ENCODE assay signal across 1 cellular context in genomic region chr7:25944777-25945176, GRCh38.
TF ChIP-seq lines count a peak whose summit lies in the region.

No MANE protein-coding gene starts in this region.

TF ChIP-seq in HEK293, 187 proteins besides CTCF, POLR2A, EP300 and RAD21 (continued from another document):
- TF ChIP-seq HOXD13 (CRISPR knock-in tag; IDR thresholded peaks at IDR 0.05; ENCODE audit: borderline replicate concordance) = no peak
- no peak for TF ChIP-seq ZNF221 (tag by site-specific recombination; IDR thresholded peaks at IDR 0.05; ENCODE audit: borderline replicate concordance)
- TF ChIP-seq ZNF785 (tag by site-specific recombination; IDR thresholded peaks at IDR 0.05) = no peak
- TF ChIP-seq SETDB1 (IDR thresholded peaks at IDR 0.05; ENCODE audit: insufficient read length, low read length) = no peak
- no peak for TF ChIP-seq ZNF416 (tag by site-specific recombination; IDR thresholded peaks at IDR 0.05)
- TF ChIP-seq ZIC2 (tag by site-specific recombination; IDR thresholded peaks at IDR 0.05) = peak; percentile 83
